Comparison of ENCODE assay signal across 9 cellular contexts in the genomic region with DNA sequence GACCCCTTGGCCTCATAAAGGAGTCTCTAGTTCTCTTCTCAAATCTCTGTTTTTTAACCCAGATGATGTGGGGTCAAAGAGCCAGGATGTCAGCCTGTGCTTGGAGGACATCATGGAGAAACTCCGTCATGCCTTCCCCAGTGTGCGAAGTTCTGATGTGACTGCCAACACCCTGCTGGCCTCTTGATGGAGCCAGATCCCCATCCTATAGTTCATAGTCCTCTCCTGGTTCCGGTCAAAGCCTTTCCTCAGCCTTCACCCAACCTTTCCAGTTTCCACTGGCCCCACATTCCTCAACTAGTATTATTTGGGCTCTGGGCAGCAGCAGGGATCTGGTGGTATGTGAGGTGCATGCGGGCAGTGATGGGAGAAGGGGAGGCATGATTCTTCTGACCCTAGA. TPM values are rescaled to one million over a fixed set of nuclear protein-coding genes. Genes with fewer than 3 reads are reported as not detected.
A peak's percentile ranks its signal among the peaks of the same experiment; 100 is the strongest.
DNase-seq lines count a peak whose midpoint lies in the region; ATAC-seq, FAIRE-seq and TF ChIP-seq lines count a peak whose summit lies in the region.
"Had no signal": no experiment of that assay in that cellular context is flagged by ENCODE, and none has a peak within 500 bp of the region (broad histone marks: within the 10 kb centered on the region; RNA-seq: fewer than 3 reads in every experiment).

No MANE protein-coding gene starts in this region.

- H2AK5ac ChIP-seq in IMR-90 (ENCODE audit: low read depth, low read length), result no peak overlapping the region

- no peaks in the 10 kb centered on the region for H3K36me3 ChIP-seq in IMR-90 (ENCODE audit: control insufficient read depth, insufficient read depth, low read length)
- no peaks in the 10 kb centered on the region for H3K36me3 ChIP-seq in K562 (ENCODE audit: control insufficient read depth, insufficient read depth, low read length)

- H3K9me3 ChIP-seq in IMR-90 (ENCODE audit: control insufficient read depth, insufficient read depth, low read length) (no peaks in the 10 kb centered on the region), K562 (replicated peaks; ENCODE audit: control insufficient read depth, insufficient read depth, low read depth, low read length) (no peaks in the 10 kb centered on the region)

- H2BK5ac ChIP-seq in IMR-90 (ENCODE audit: low read depth, low read length, poor library complexity, severe bottlenecking), result no peak overlapping the region

- peak; percentile 74 for FAIRE-seq in K562 (lab: Jason Lieb, UNC)

- H3K9ac ChIP-seq in IMR-90 (ENCODE audit: low read depth, low read length) (no peak overlapping the region), K562 (ENCODE audit: insufficient read depth in 1 of 2, low read depth in 2 of 2, low read length in 2 of 2) (no peak overlapping the region)

- dilution Hi-C loops in IMR-90 (cut with HindIII; ENCODE audit: low sequenced_read_pairs, unreplicated experiment), result no loop called here

- H3K4me2 ChIP-seq in IMR-90 (ENCODE audit: low read depth, low read length) (no peak overlapping the region), K562 (ENCODE audit: insufficient read depth, low read length) (no peak overlapping the region)

- TF ChIP-seq POLR2A in IMR-90 (IDR thresholded peaks at IDR 0.05; ENCODE audit: low read depth, low read length) (no peak), K562 (conservative IDR thresholded peaks at IDR 0.05) (no peak)

- no peak overlapping the region for H3K4ac ChIP-seq in IMR-90 (ENCODE audit: low read depth, low read length)

- H3K23ac ChIP-seq in IMR-90 (ENCODE audit: low read depth, low read length), result no peak overlapping the region

- TF ChIP-seq EP300 in K562 (IDR thresholded peaks at IDR 0.05; ENCODE audit: low read length), result no peak

- POLR2A ChIA-PET in IMR-90 (lab: Charles Lee; ENCODE audit: unreplicated experiment) (no interaction called here), K562 (lab: Yijun Ruan, JAX) (no interaction called here)

- no peak overlapping the region for H4K91ac ChIP-seq in IMR-90 (ENCODE audit: insufficient read depth, low read depth, low read length)

- H2BK15ac ChIP-seq in IMR-90 (ENCODE audit: low read depth, low read length), result no peak overlapping the region

- WGBS in IMR-90 (ENCODE audit: extremely low coverage in 2 of 2, insufficient read length in 1 of 2), 2 experiments, result no CpG with 5 or more reads among the region's 4 CpGs
- 0% methylated on average over 3 of the region's 4 CpGs for WGBS in K562 (ENCODE audit: insufficient coverage, low coverage, missing lambda C conversion rate)

- H3K4me3 ChIP-seq in IMR-90 (ENCODE audit: insufficient read depth, low read depth, low read length) (no peak overlapping the region), K562 (no peak overlapping the region)

- BruUV-seq in IMR-90 (replicated peaks; lab: Mats Ljungman, UMichigan), result no TSS peak
- no TSS peak for BruUV-seq in K562 (replicated peaks; lab: Mats Ljungman, UMichigan)

- intact Hi-C loops in IMR-90 (cut with micrococcal nuclease), result no loop called here
- intact Hi-C loops in K562 (cut with micrococcal nuclease), result loop anchor here (1.0 to 2.0 kb wide), 3 partner anchors 27 to 539 kb away; partner anchors contain the start of gene HNRNPH2

- H3K79me2 ChIP-seq in K562 (ENCODE audit: control insufficient read depth, insufficient read depth, low read length), result no peaks in the 10 kb centered on the region

- H3K18ac ChIP-seq in IMR-90 (ENCODE audit: low read depth, low read length), result no peak overlapping the region

- H3K4me1 ChIP-seq in IMR-90 (ENCODE audit: control insufficient read depth, insufficient read depth, low read length) (peaks cover 4% of the 10 kb centered on the region), K562 (replicated peaks in 1 of 2; ENCODE audit: control insufficient read depth in 2 of 2, insufficient read depth in 2 of 2, low read length in 2 of 2) (no peaks in the 10 kb centered on the region)

- DNase-seq in ELF-1 (ENCODE audit: low read depth, low spot score) (peak; percentile 70), IMR-90 (no peak), K562 (ENCODE audit: extremely low read depth in 1 of 4, low spot score in 3 of 4) (peak; percentile 42 to 46 (median 46)), left kidney (ENCODE audit: low read depth, low spot score) (peak; percentile 1), kidney glomerular epithelial cell (lab: John Stamatoyannopoulos, UW) (no peak), D341Med (ENCODE audit: low spot score) (no peak), hypothalamus (lab: John Stamatoyannopoulos, UW) (no peak), activated T-cell treated with anti-CD3 and anti-CD28 coated beads for 4 hours (no peak)
- DNase-seq: NCI-H187 treated with DMSO at 0.1 percent for 48 hours had no signal

- H2AK9ac ChIP-seq in IMR-90 (replicated peaks; ENCODE audit: low read depth, low read length, poor library complexity), result peak overlapping the region; percentile 53

- no peak overlapping the region for H3K56ac ChIP-seq in IMR-90 (ENCODE audit: extremely low read depth, insufficient read depth, low read length)

- no peak overlapping the region for H2BK20ac ChIP-seq in IMR-90 (ENCODE audit: low read depth, low read length)

- H3K79me1 ChIP-seq in IMR-90 (ENCODE audit: low read depth in 1 of 2, low read length in 2 of 2), result no peaks in the 10 kb centered on the region

- H3K9me1 ChIP-seq in IMR-90 (ENCODE audit: insufficient read depth, low read length), result no peaks in the 10 kb centered on the region; the same call in 1 of the 2 replicates
- H3K9me1 ChIP-seq in K562 (ENCODE audit: control insufficient read depth, insufficient read depth, low read length), result no peaks in the 10 kb centered on the region

- CTCF ChIA-PET in IMR-90 (lab: Yijun Ruan, JAX), result no interaction called here
- CTCF ChIA-PET in K562 (lab: Yijun Ruan, JAX; ENCODE audit: low intra/inter-chr PET ratio), result no interaction called here

- H4K8ac ChIP-seq in IMR-90 (ENCODE audit: low read depth in 2 of 2, low read length in 2 of 2), result no peak overlapping the region

- no peaks in the 10 kb centered on the region for H4K20me1 ChIP-seq in IMR-90 (ENCODE audit: insufficient read depth, low read length)
- no peaks in the 10 kb centered on the region for H4K20me1 ChIP-seq in K562 (replicated peaks; ENCODE audit: control insufficient read depth, insufficient read depth, low read length)

- in situ Hi-C loops in IMR-90 (cut with MboI; ENCODE audit: low sequenced_read_pairs), result no loop called here
- in situ Hi-C loops in K562 (cut with MboI), result loop anchor here (25.0 kb wide), 1 partner anchor 527 kb away; no protein-coding TSS in a partner anchor

- H3K27me3 ChIP-seq in IMR-90 (ENCODE audit: control insufficient read depth, insufficient read depth, low read length) (peaks cover 8% of the 10 kb centered on the region; the same call in 1 of the 2 replicates), K562 (ENCODE audit: control insufficient read depth in 2 of 2, insufficient read depth in 2 of 2, low read length in 2 of 2) (no peaks in the 10 kb centered on the region; a peak in 1 of 5 replicates)

- no peak overlapping the region for H2BK120ac ChIP-seq in IMR-90 (ENCODE audit: low read depth, low read length)

- H3K14ac ChIP-seq in IMR-90 (replicated peaks; ENCODE audit: low read depth, low read length), result no peak overlapping the region

- no peak for TF ChIP-seq CTCF in IMR-90 (conservative IDR thresholded peaks at IDR 0.05; ENCODE audit: low read depth, low read length)
- TF ChIP-seq CTCF in K562 (IDR thresholded peaks at IDR 0.05 in 2 of 3, conservative IDR thresholded peaks at IDR 0.05 in 1 of 3; ENCODE audit: insufficient read depth in 2 of 3, low read depth in 1 of 3, low read length in 3 of 3), result peak; percentile 50 to 73 (median 71)

- no peak overlapping the region for H4K5ac ChIP-seq in IMR-90 (ENCODE audit: low read depth, low read length)

- H3K27ac ChIP-seq in IMR-90 (ENCODE audit: insufficient read depth, low read length) (no peak overlapping the region), K562 (ENCODE audit: extremely low read depth, low read depth, low read length) (no peak overlapping the region)

- H2AFZ ChIP-seq in IMR-90 (replicated peaks; ENCODE audit: low read length, poor library complexity) (no peak overlapping the region), K562 (ENCODE audit: low read depth, low read length) (no peak overlapping the region)

- ATAC-seq in IMR-90 (ENCODE audit: low read depth) (peak; percentile 28; the same call in 1 of the 2 replicates), K562 (peak; percentile 95)

- TF ChIP-seq RAD21 in IMR-90 (IDR thresholded peaks at IDR 0.05; ENCODE audit: low read length) (0 out of 2 replicates have a peak, but pooled peaks have one; percentile 17), K562 (CRISPR knock-in tag; conservative IDR thresholded peaks at IDR 0.05 in 1 of 2, IDR thresholded peaks at IDR 0.05 in 1 of 2) (peak; percentile 50 to 73)

RNA-seq across cellular contexts. Expression of gene TAF7L, which starts 30.7 kb away (rescaled TPM):
- total RNA-seq in IMR-90 (2012; rRNA removed) (0.18 and 0.28 TPM in 2 replicates), K562 (2014; rRNA removed) (not detected in 2 replicates), K562 (2014; rRNA removed; fragmentation: Illumina TruSeq; extraction: Trizol) (not detected in 2 replicates), K562 (2015; rRNA removed; fragmentation: Illumina TruSeq; extraction: Trizol) (not detected in 2 replicates), K562 (2021) (not detected in 2 replicates)
- polyA plus RNA-seq in IMR-90 (2012; rRNA removed) (0.22 TPM in 2 replicates), K562 (2011; rRNA removed) (0.07 and 0.11 TPM in 2 replicates), K562 (2014; fragmentation: Illumina TruSeq; extraction: Trizol) (0.12 TPM in 1 of 2 replicates, not detected in the other), K562 (2014; fragmentation: Nextera tagmentation; extraction: Ambion mirVana) (under 1 TPM in 1 of 2 experiments, not detected in 1; 0.07 TPM), K562 (2014; rRNA removed) (0.07 and 0.42 TPM in 2 replicates)
- polyA plus RNA-seq in IMR-90 (2012; cell fraction: cytosol; rRNA removed), result 0.04 and 0.25 TPM in 2 replicates
- polyA plus RNA-seq in IMR-90 (2012; cell fraction: nucleus; rRNA removed; ENCODE audit: low replicate concordance), result 0.16 and 0.83 TPM in 2 replicates
- total RNA-seq in K562 (2011; cell fraction: chromatin; rRNA removed; ENCODE audit: low replicate concordance), result not detected in 2 replicates
- total RNA-seq in K562 (2011; cell fraction: nucleolus; rRNA removed), result not detected in 2 replicates
- total RNA-seq in K562 (2011; cell fraction: nucleoplasm; rRNA removed), result 0.23 TPM in 1 of 2 replicates, not detected in the other
- polyA plus RNA-seq in K562 (2011; cell fraction: cytosol; rRNA removed), result 0.06 TPM in 1 of 2 replicates, not detected in the other
- 0.14 TPM in 1 of 2 replicates, not detected in the other for polyA plus RNA-seq in K562 (2011; cell fraction: nucleus; rRNA removed)
- polyA plus RNA-seq in K562 (2012), result 0.06 TPM in 1 of 2 replicates, not detected in the other
- polyA minus RNA-seq in K562 (2011; rRNA and poly(A)+ RNA removed), result not detected in 2 replicates
- not detected in 2 replicates for polyA minus RNA-seq in K562 (2011; cell fraction: cytosol; rRNA and poly(A)+ RNA removed)
- polyA minus RNA-seq in K562 (2011; cell fraction: nucleus; rRNA and poly(A)+ RNA removed), result not detected in 2 replicates

RNA-seq across cellular contexts. Expression of gene DRP2, which starts 40.8 kb away (rescaled TPM):
- 6.9 and 7.0 TPM in 2 replicates for total RNA-seq in IMR-90 (2012; rRNA removed)
- polyA plus RNA-seq in IMR-90 (2012; rRNA removed), result 6.4 and 7.9 TPM in 2 replicates
- 2.2 and 2.4 TPM in 2 replicates for polyA plus RNA-seq in IMR-90 (2012; cell fraction: cytosol; rRNA removed)
- 17.0 and 27.1 TPM in 2 replicates for polyA plus RNA-seq in IMR-90 (2012; cell fraction: nucleus; rRNA removed; ENCODE audit: low replicate concordance)
- 0.56 and 0.58 TPM in 2 replicates for total RNA-seq in K562 (2011; cell fraction: chromatin; rRNA removed; ENCODE audit: low replicate concordance)
- 0.26 and 0.33 TPM in 2 replicates for total RNA-seq in K562 (2011; cell fraction: nucleolus; rRNA removed)
- 0.44 and 0.76 TPM in 2 replicates for total RNA-seq in K562 (2011; cell fraction: nucleoplasm; rRNA removed)
- total RNA-seq in K562 (2014; rRNA removed), result 0.16 and 0.23 TPM in 2 replicates
- 0.13 and 0.15 TPM in 2 replicates for total RNA-seq in K562 (2014; rRNA removed; fragmentation: Illumina TruSeq; extraction: Trizol)
- total RNA-seq in K562 (2015; rRNA removed; fragmentation: Illumina TruSeq; extraction: Trizol), result 0.18 and 0.26 TPM in 2 replicates
- total RNA-seq in K562 (2021), result 0.09 and 0.25 TPM in 2 replicates
- polyA plus RNA-seq in K562 (2011; rRNA removed), result 0.18 and 0.23 TPM in 2 replicates
- 0.07 and 0.13 TPM in 2 replicates for polyA plus RNA-seq in K562 (2011; cell fraction: cytosol; rRNA removed)
- 0.94 and 1.1 TPM in 2 replicates for polyA plus RNA-seq in K562 (2011; cell fraction: nucleus; rRNA removed)
- polyA plus RNA-seq in K562 (2012), result 0.14 and 0.29 TPM in 2 replicates
- polyA plus RNA-seq in K562 (2014; fragmentation: Illumina TruSeq; extraction: Trizol), result 0.12 and 0.30 TPM in 2 replicates
- polyA plus RNA-seq in K562 (2014; fragmentation: Nextera tagmentation; extraction: Ambion mirVana), result under 1 TPM; 0.01 to 0.06 TPM
- polyA plus RNA-seq in K562 (2014; rRNA removed), result 0.12 TPM in 2 replicates
- 0.14 and 0.18 TPM in 2 replicates for polyA minus RNA-seq in K562 (2011; rRNA and poly(A)+ RNA removed)
- not detected in 2 replicates for polyA minus RNA-seq in K562 (2011; cell fraction: cytosol; rRNA and poly(A)+ RNA removed)
- 0.40 and 0.44 TPM in 2 replicates for polyA minus RNA-seq in K562 (2011; cell fraction: nucleus; rRNA and poly(A)+ RNA removed)

Comparison
In these comparisons a context has a peak if more than half of its experiments do, and no peak if none do; other contexts are left out.
1. DNase-seq: peak in ELF-1 (single experiment), K562 (4 of 4) and left kidney (single experiment); none in IMR-90 (single experiment), kidney glomerular epithelial cell (single experiment), D341Med (single experiment), hypothalamus (0 of 51) and activated T-cell treated with anti-CD3 and anti-CD28 coated beads for 4 hours (single experiment).